In the genomic region with DNA sequence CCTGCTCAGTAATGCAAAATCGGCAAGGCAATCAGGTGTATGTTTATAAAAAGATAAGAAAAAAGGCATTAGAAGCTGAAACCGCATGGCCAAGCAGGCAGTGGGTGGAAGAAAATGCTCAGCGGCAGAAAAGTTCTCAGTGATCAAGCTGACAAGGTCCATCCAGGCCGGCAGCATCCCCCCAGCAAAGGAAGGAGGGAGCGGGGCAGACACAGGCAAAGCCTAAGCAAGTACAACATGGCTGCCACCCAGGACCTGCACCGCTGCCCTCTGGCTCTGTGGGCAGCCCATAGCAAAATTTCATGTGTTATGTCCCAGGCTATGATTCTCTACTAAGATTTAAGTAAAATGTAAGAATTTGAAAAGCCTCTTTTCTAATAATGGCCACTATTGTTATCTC, we compare ENCODE assay signal across 25 cellular contexts.
"Had no signal": no experiment of that assay in that cellular context is flagged by ENCODE, and none has a peak within 500 bp of the region (broad histone marks: within the 10 kb centered on the region; RNA-seq: fewer than 3 reads in every experiment).

No MANE protein-coding gene starts in this region.

- DNase-seq: effector memory CD8-positive, alpha-beta T cell; esophagus squamous epithelium; foreskin fibroblast; glutamatergic neuron; kidney; left cardiac atrium; left ventricle myocardium inferior; lower lobe of right lung; occipital lobe; pancreas; right cardiac atrium; stimulated activated CD4-positive, alpha-beta T cell treated with anti-CD3 and anti-CD28 coated beads, Interleukin-2, amount 100 ng/mL, for 24 hours; stimulated activated CD4-positive, alpha-beta T cell treated with anti-CD3 and anti-CD28 coated beads, Interleukin-4, amount 100 ng/mL, for 4 hours; stimulated activated naive B cell treated with anti-CD40 and anti-IgM and Interleukin-4, amounts not matched to agents 10 μg/mL and 1 μg/mL and 100 μg/mL, for 72 hours; stimulated activated naive CD8-positive, alpha-beta T cell treated with anti-CD3 and anti-CD28 coated beads, Interleukin-15, amount 100 ng/mL, for 72 hours; substantia nigra; transverse colon had no signal

- H3K4me1 ChIP-seq: esophagus squamous epithelium, gastroesophageal sphincter, left ventricle myocardium inferior, lower lobe of right lung, neural progenitor cell, pancreas had no signal

- H3K27ac Mint-ChIP-seq: effector memory CD8-positive, alpha-beta T cell; memory B cell; mesothelial cell of epicardium; natural killer cell treated with Interleukin-12 subunit alpha and Interleukin-12 subunit beta and Interleukin-15 and Interleukin-18, amount 100 ng/mL, for 72 hours; neural progenitor cell; progenitor cell of endocrine pancreas; stimulated activated naive B cell treated with anti-CD40 and anti-IgM and Interleukin-4, amounts not matched to agents 10 μg/mL and 1 μg/mL and 100 μg/mL, for 72 hours; stimulated activated naive CD8-positive, alpha-beta T cell treated with anti-CD3 and anti-CD28 coated beads, Interleukin-15, amount 100 ng/mL, for 72 hours had no signal

- H3K9me3 Mint-ChIP-seq: effector memory CD8-positive, alpha-beta T cell; memory B cell; mesothelial cell of epicardium; natural killer cell treated with Interleukin-12 subunit alpha and Interleukin-12 subunit beta and Interleukin-15 and Interleukin-18, amount 100 ng/mL, for 72 hours; stimulated activated naive B cell treated with anti-CD40 and anti-IgM and Interleukin-4, amounts not matched to agents 10 μg/mL and 1 μg/mL and 100 μg/mL, for 72 hours; stimulated activated naive CD8-positive, alpha-beta T cell treated with anti-CD3 and anti-CD28 coated beads, Interleukin-15, amount 100 ng/mL, for 72 hours had no signal

- FAIRE-seq: kidney, pancreas had no signal

- ATAC-seq: effector memory CD8-positive, alpha-beta T cell; gastroesophageal sphincter; left cardiac atrium; lower lobe of right lung; natural killer cell treated with Interleukin-12 subunit alpha and Interleukin-12 subunit beta and Interleukin-15 and Interleukin-18, amount 100 ng/mL, for 72 hours; pancreas; right cardiac atrium; stimulated activated naive B cell treated with anti-CD40 and anti-IgM and Interleukin-4, amounts not matched to agents 10 μg/mL and 1 μg/mL and 100 μg/mL, for 72 hours; stimulated activated naive CD8-positive, alpha-beta T cell treated with anti-CD3 and anti-CD28 coated beads, Interleukin-15, amount 100 ng/mL, for 72 hours had no signal

- H3K27ac ChIP-seq: epithelial cell of prostate, esophagus squamous epithelium, gastroesophageal sphincter, left ventricle myocardium inferior, lower lobe of right lung, neural progenitor cell, pancreas, thoracic aorta, transverse colon had no signal

- H3K4me3 ChIP-seq: esophagus squamous epithelium, gastroesophageal sphincter, left ventricle myocardium inferior, lower lobe of right lung, neural progenitor cell, pancreas, thoracic aorta, transverse colon had no signal

- H3K36me3 ChIP-seq: esophagus squamous epithelium, gastroesophageal sphincter, left ventricle myocardium inferior, lower lobe of right lung, neural progenitor cell, pancreas, thoracic aorta, transverse colon had no signal

- H3K4me3 Mint-ChIP-seq: effector memory CD8-positive, alpha-beta T cell; memory B cell; mesothelial cell of epicardium; natural killer cell treated with Interleukin-12 subunit alpha and Interleukin-12 subunit beta and Interleukin-15 and Interleukin-18, amount 100 ng/mL, for 72 hours; stimulated activated naive B cell treated with anti-CD40 and anti-IgM and Interleukin-4, amounts not matched to agents 10 μg/mL and 1 μg/mL and 100 μg/mL, for 72 hours; stimulated activated naive CD8-positive, alpha-beta T cell treated with anti-CD3 and anti-CD28 coated beads, Interleukin-15, amount 100 ng/mL, for 72 hours had no signal

- H3K4me1 Mint-ChIP-seq: memory B cell; neural progenitor cell; stimulated activated naive B cell treated with anti-CD40 and anti-IgM and Interleukin-4, amounts not matched to agents 10 μg/mL and 1 μg/mL and 100 μg/mL, for 72 hours; stimulated activated naive CD8-positive, alpha-beta T cell treated with anti-CD3 and anti-CD28 coated beads, Interleukin-15, amount 100 ng/mL, for 72 hours had no signal

- H3K36me3 Mint-ChIP-seq: memory B cell; mesothelial cell of epicardium; natural killer cell treated with Interleukin-12 subunit alpha and Interleukin-12 subunit beta and Interleukin-15 and Interleukin-18, amount 100 ng/mL, for 72 hours; neural progenitor cell; stimulated activated naive B cell treated with anti-CD40 and anti-IgM and Interleukin-4, amounts not matched to agents 10 μg/mL and 1 μg/mL and 100 μg/mL, for 72 hours had no signal

- H2AFZ ChIP-seq: neural progenitor cell had no signal

- H3K4me2 ChIP-seq: neural progenitor cell had no signal

- H3K9me3 ChIP-seq: esophagus squamous epithelium, gastroesophageal sphincter, left ventricle myocardium inferior, lower lobe of right lung, pancreas, thoracic aorta, transverse colon had no signal

- H3K27me3 ChIP-seq: neural progenitor cell, pancreas had no signal
